Comparison of ENCODE assay signal across 9 cellular contexts in genomic region chr12:12976366-12976765, GRCh38. TPM values are rescaled to one million over a fixed set of nuclear protein-coding genes. Genes with fewer than 3 reads are reported as not detected.
DNase-seq lines count a peak whose midpoint lies in the region; ATAC-seq and TF ChIP-seq lines count a peak whose summit lies in the region.
"Had no signal": no experiment of that assay in that cellular context is flagged by ENCODE, and none has a peak within 500 bp of the region (broad histone marks: within the 10 kb centered on the region; RNA-seq: fewer than 3 reads in every experiment).

No MANE protein-coding gene starts in this region.

- DNase-seq in M059J (ENCODE audit: low read depth) = peak; percentile 93
- peak; percentile 43 for DNase-seq in dermis blood vessel endothelial cell
- peak; percentile 48 for DNase-seq in medulla oblongata (ENCODE audit: extremely low spot score)
- DNase-seq in uterus = peak; percentile 36 to 63
- no peak for DNase-seq in activated naive CD8-positive, alpha-beta T cell treated with anti-CD3 and anti-CD28 coated beads for 36 hours
- DNase-seq: NCI-H1092; stimulated activated CD4-positive, alpha-beta T cell treated with anti-CD3 and anti-CD28 coated beads, Interleukin-2, amount 100 ng/mL, for 24 hours had no signal

- ATAC-seq in HG03139 (IDR thresholded peaks at IDR 0.05; ENCODE audit: unreplicated experiment) (no peak), GM18868 (IDR thresholded peaks at IDR 0.05; ENCODE audit: unreplicated experiment) (no peak)

- H3K27ac ChIP-seq in uterus = peak overlapping the region; percentile 49 to 82

- H3K4me3 ChIP-seq in uterus = no peak overlapping the region

- no peaks in the 10 kb centered on the region for H3K27me3 ChIP-seq in uterus

- H3K36me3 Mint-ChIP-seq in activated naive CD8-positive, alpha-beta T cell treated with anti-CD3 and anti-CD28 coated beads for 36 hours = peaks cover 43% of the 10 kb centered on the region

- no peak overlapping the region for H3K4me3 Mint-ChIP-seq in activated naive CD8-positive, alpha-beta T cell treated with anti-CD3 and anti-CD28 coated beads for 36 hours

- H3K4me1 ChIP-seq in uterus = peaks cover 4 to 6% of the 10 kb centered on the region in 2 donors

- H3K36me3 ChIP-seq in uterus = no peaks in the 10 kb centered on the region

- no peaks in the 10 kb centered on the region for H3K9me3 ChIP-seq in uterus

- intact Hi-C loops in uterus (cut with DNase I; ENCODE audit: low total_unique reads) = no loop called here

- TF ChIP-seq POLR2A in uterus (IDR thresholded peaks at IDR 0.05) = no peak

- peaks cover 13% of the 10 kb centered on the region for H3K9me3 Mint-ChIP-seq in activated naive CD8-positive, alpha-beta T cell treated with anti-CD3 and anti-CD28 coated beads for 36 hours

- TF ChIP-seq CTCF in uterus (IDR thresholded peaks at IDR 0.05) = no peak

- no peaks in the 10 kb centered on the region for H3K27me3 Mint-ChIP-seq in activated naive CD8-positive, alpha-beta T cell treated with anti-CD3 and anti-CD28 coated beads for 36 hours

- H3K27ac Mint-ChIP-seq in activated naive CD8-positive, alpha-beta T cell treated with anti-CD3 and anti-CD28 coated beads for 36 hours = no peak overlapping the region

- no peaks in the 10 kb centered on the region for H3K4me1 Mint-ChIP-seq in activated naive CD8-positive, alpha-beta T cell treated with anti-CD3 and anti-CD28 coated beads for 36 hours

RNA-seq across cellular contexts. Expression of gene HEBP1, which starts 23.7 kb away (rescaled TPM):
- 9.4 and 20.5 TPM in 2 replicates for total RNA-seq in M059J (2014; rRNA removed; shearing (Covaris generic))
- total RNA-seq in dermis blood vessel endothelial cell (23.3 and 34.7 TPM in 2 replicates), uterus (10 to 100 TPM; 10.5 to 64.4 (median 40.9) TPM)
- total RNA-seq in activated naive CD8-positive, alpha-beta T cell treated with anti-CD3 and anti-CD28 coated beads for 36 hours = 10 to 100 TPM; 21.0 to 21.2 TPM

RNA-seq across cellular contexts. Expression of gene GPRC5D, which starts 24.4 kb away (rescaled TPM):
- not detected in 2 replicates for total RNA-seq in M059J (2014; rRNA removed; shearing (Covaris generic))
- 0.17 TPM in 1 of 2 replicates, not detected in the other for total RNA-seq in dermis blood vessel endothelial cell
- total RNA-seq in uterus = not detected
- not detected for total RNA-seq in activated naive CD8-positive, alpha-beta T cell treated with anti-CD3 and anti-CD28 coated beads for 36 hours
